Comparison of ENCODE assay signal across 28 cellular contexts in the genomic region with DNA sequence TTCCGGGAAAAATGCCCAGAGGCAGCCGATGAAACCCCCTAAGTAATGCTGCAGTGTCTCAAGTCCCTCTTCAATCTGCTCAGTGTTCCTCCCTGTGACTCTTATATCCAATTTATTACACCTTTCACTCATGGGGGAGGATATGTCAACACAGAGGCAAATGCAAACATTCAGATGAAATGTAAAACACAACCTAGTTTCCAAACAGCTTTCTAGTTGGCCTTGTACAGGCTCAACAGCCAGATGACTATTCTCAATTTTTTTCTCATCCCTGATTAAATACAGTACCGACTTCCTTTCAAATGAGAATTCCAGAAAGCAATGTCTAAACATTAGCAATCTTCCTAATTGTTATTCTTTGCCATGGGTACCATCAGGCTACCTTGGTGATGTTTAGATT.
"Had no signal": no experiment of that assay in that cellular context is flagged by ENCODE, and none has a peak within 500 bp of the region (broad histone marks: within the 10 kb centered on the region; RNA-seq: fewer than 3 reads in every experiment).

No MANE protein-coding gene starts in this region.

- H3K9me3 ChIP-seq: neutrophil, psoas muscle, right lobe of liver, sigmoid colon, stomach, suprapubic skin, testis, tibial artery, transverse colon, upper lobe of left lung, vagina had no signal

- H3K36me3 Mint-ChIP-seq: naive B cell; natural killer cell treated with Interleukin-12 subunit alpha and Interleukin-12 subunit beta and Interleukin-15 and Interleukin-18, amount 100 ng/mL, for 72 hours; stimulated activated effector memory CD8-positive, alpha-beta T cell treated with anti-CD3 and anti-CD28 coated beads, Interleukin-12 subunit alpha, Interleukin-12 subunit beta, amount 100 ng/mL, for 72 hours had no signal

- H3K4me1 Mint-ChIP-seq: stimulated activated effector memory CD8-positive, alpha-beta T cell treated with anti-CD3 and anti-CD28 coated beads, Interleukin-12 subunit alpha, Interleukin-12 subunit beta, amount 100 ng/mL, for 72 hours had no signal

- DNase-seq: naive B cell; naive thymus-derived CD8-positive, alpha-beta T cell; nucleus accumbens; posterior cingulate gyrus; psoas muscle; right cardiac atrium; right lobe of liver; sigmoid colon; stimulated activated CD4-positive, alpha-beta T cell treated with anti-CD3 and anti-CD28 coated beads, Interleukin-15, amount 100 ng/mL, for 24 hours; stimulated activated CD4-positive, alpha-beta T cell treated with anti-CD3 and anti-CD28 coated beads, Interleukin-2, amount 100 ng/mL, for 24 hours; stimulated activated CD4-positive, alpha-beta T cell treated with anti-CD3 and anti-CD28 coated beads, Interleukin-2, amount 100 ng/mL, for 48 hours; stimulated activated CD4-positive, alpha-beta T cell treated with anti-CD3 and anti-CD28 coated beads, Interleukin-4, amount 100 ng/mL, for 24 hours; stimulated activated naive B cell treated with anti-CD40 and anti-IgM and Interleukin-4, amounts not matched to agents 10 μg/mL and 1 μg/mL and 100 μg/mL, for 72 hours; stimulated activated naive CD4-positive, alpha-beta T cell treated with Interleukin-2 at 50 U/mL for 16 hours; stomach; testis; tibial artery; transverse colon; upper lobe of left lung had no signal

- H3K9me3 Mint-ChIP-seq: naive B cell; natural killer cell treated with Interleukin-12 subunit alpha and Interleukin-12 subunit beta and Interleukin-15 and Interleukin-18, amount 100 ng/mL, for 72 hours; neural progenitor cell; stimulated activated effector memory CD8-positive, alpha-beta T cell treated with anti-CD3 and anti-CD28 coated beads, Interleukin-12 subunit alpha, Interleukin-12 subunit beta, amount 100 ng/mL, for 72 hours; stimulated activated naive B cell treated with anti-CD40 and anti-IgM and Interleukin-4, amounts not matched to agents 10 μg/mL and 1 μg/mL and 100 μg/mL, for 72 hours; stimulated activated naive CD8-positive, alpha-beta T cell treated with anti-CD3 and anti-CD28 coated beads, Interleukin-15, Interleukin-2, amounts not matched to agents 100 ng/mL and 50 ng/mL, for 24 hours had no signal

- H3K27ac ChIP-seq: neural progenitor cell, neutrophil, parathyroid adenoma, psoas muscle, right lobe of liver, suprapubic skin, testis, tibial artery, transverse colon, upper lobe of left lung, vagina had no signal

- H3K36me3 ChIP-seq: neural progenitor cell, neutrophil, right lobe of liver, sigmoid colon, stomach, suprapubic skin, tibial artery, transverse colon, upper lobe of left lung, vagina had no signal

- H3K4me3 Mint-ChIP-seq: naive B cell; naive thymus-derived CD8-positive, alpha-beta T cell; natural killer cell treated with Interleukin-12 subunit alpha and Interleukin-12 subunit beta and Interleukin-15 and Interleukin-18, amount 100 ng/mL, for 72 hours; neural progenitor cell; stimulated activated effector memory CD8-positive, alpha-beta T cell treated with anti-CD3 and anti-CD28 coated beads, Interleukin-12 subunit alpha, Interleukin-12 subunit beta, amount 100 ng/mL, for 72 hours; stimulated activated naive B cell treated with anti-CD40 and anti-IgM and Interleukin-4, amounts not matched to agents 10 μg/mL and 1 μg/mL and 100 μg/mL, for 72 hours; stimulated activated naive CD8-positive, alpha-beta T cell treated with anti-CD3 and anti-CD28 coated beads, Interleukin-15, Interleukin-2, amounts not matched to agents 100 ng/mL and 50 ng/mL, for 24 hours had no signal

- H3K9ac ChIP-seq: neural progenitor cell, parathyroid adenoma had no signal

- H2AFZ ChIP-seq: neural progenitor cell, parathyroid adenoma had no signal

- H3K4me1 ChIP-seq: neural progenitor cell, parathyroid adenoma, psoas muscle, right lobe of liver, testis, tibial artery, vagina had no signal

- H3K79me2 ChIP-seq: parathyroid adenoma had no signal

- H3K27ac Mint-ChIP-seq: naive thymus-derived CD8-positive, alpha-beta T cell; natural killer cell treated with Interleukin-12 subunit alpha and Interleukin-12 subunit beta and Interleukin-15 and Interleukin-18, amount 100 ng/mL, for 72 hours; neural progenitor cell; progenitor cell of endocrine pancreas; stimulated activated effector memory CD8-positive, alpha-beta T cell treated with anti-CD3 and anti-CD28 coated beads, Interleukin-12 subunit alpha, Interleukin-12 subunit beta, amount 100 ng/mL, for 72 hours; stimulated activated naive B cell treated with anti-CD40 and anti-IgM and Interleukin-4, amounts not matched to agents 10 μg/mL and 1 μg/mL and 100 μg/mL, for 72 hours; stimulated activated naive CD8-positive, alpha-beta T cell treated with anti-CD3 and anti-CD28 coated beads, Interleukin-15, Interleukin-2, amounts not matched to agents 100 ng/mL and 50 ng/mL, for 24 hours had no signal

- H3K4me2 ChIP-seq: neural progenitor cell had no signal

- H3K27me3 Mint-ChIP-seq: naive B cell; naive thymus-derived CD8-positive, alpha-beta T cell; natural killer cell treated with Interleukin-12 subunit alpha and Interleukin-12 subunit beta and Interleukin-15 and Interleukin-18, amount 100 ng/mL, for 72 hours; stimulated activated naive CD8-positive, alpha-beta T cell treated with anti-CD3 and anti-CD28 coated beads, Interleukin-15, Interleukin-2, amounts not matched to agents 100 ng/mL and 50 ng/mL, for 24 hours had no signal

- H3K27me3 ChIP-seq: neural progenitor cell, neutrophil, right lobe of liver, stomach, suprapubic skin, testis, tibial artery, transverse colon, upper lobe of left lung, vagina had no signal

- H3K4me3 ChIP-seq: neural progenitor cell, psoas muscle, right lobe of liver, sigmoid colon, stomach, suprapubic skin, testis, tibial artery, transverse colon, upper lobe of left lung, vagina had no signal
